Comparison of ENCODE assay signal across 9 cellular contexts in the genomic region with DNA sequence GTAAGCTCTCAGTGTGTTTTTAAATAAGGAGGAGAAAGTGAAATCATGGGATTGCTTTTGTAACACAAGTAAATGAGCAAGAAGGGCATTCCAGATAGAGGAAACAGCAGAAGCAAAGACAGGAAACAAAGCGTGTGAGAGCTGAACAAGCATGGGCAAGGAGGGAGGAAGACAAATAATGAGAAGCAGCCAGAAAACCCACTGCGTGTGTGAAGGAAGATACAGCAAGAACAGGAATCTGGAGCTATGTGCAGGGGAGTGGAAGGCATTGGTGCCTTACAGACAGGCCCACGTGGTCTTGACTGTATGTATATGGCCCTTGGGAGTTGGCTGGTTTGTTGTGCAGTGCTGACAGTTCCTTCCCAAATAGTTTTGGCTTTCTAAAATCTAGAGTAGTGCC.
DNase-seq lines count a peak whose midpoint lies in the region; ATAC-seq, FAIRE-seq and TF ChIP-seq lines count a peak whose summit lies in the region.
"Had no signal": no experiment of that assay in that cellular context is flagged by ENCODE, and none has a peak within 500 bp of the region (broad histone marks: within the 10 kb centered on the region; RNA-seq: fewer than 3 reads in every experiment).

No MANE protein-coding gene starts in this region.

- no peaks in the 10 kb centered on the region for H3K9me3 ChIP-seq in prostate gland
- no peaks in the 10 kb centered on the region for H3K9me3 ChIP-seq in mucosa of descending colon

- TF ChIP-seq POLR2A in GM12892 (IDR thresholded peaks at IDR 0.05; ENCODE audit: low read depth, low read length) (no peak), prostate gland (IDR thresholded peaks at IDR 0.05) (no peak)

- DNase-seq in GM12892 (ENCODE audit: insufficient read length) (no peak), choroid plexus epithelial cell (ENCODE audit: low read depth) (peak; percentile 29), prostate gland (ENCODE audit: low spot score) (peak; percentile 13), NCI-H82 (lab: John Stamatoyannopoulos, UW) (no peak), SK-N-DZ (ENCODE audit: low spot score) (no peak), mucosa of descending colon (no peak), NCI-H187 (lab: John Stamatoyannopoulos, UW) (no peak)
- DNase-seq: WERI-Rb-1 had no signal

- intact Hi-C loops in prostate gland (cut with DNase I): no loop called here
- intact Hi-C loops in mucosa of descending colon (cut with DNase I, micrococcal nuclease): no loop called here

- H3K4me3 ChIP-seq in choroid plexus epithelial cell (ENCODE audit: low read depth, low read length): no peak overlapping the region
- H3K4me3 ChIP-seq in prostate gland: no peak overlapping the region
- H3K4me3 ChIP-seq in mucosa of descending colon: no peak overlapping the region

- H3K36me3 ChIP-seq in prostate gland: no peaks in the 10 kb centered on the region
- H3K36me3 ChIP-seq in mucosa of descending colon (ENCODE audit: low read depth): no peaks in the 10 kb centered on the region
- H3K36me3 ChIP-seq: WERI-Rb-1 had no signal

- H3K4me1 ChIP-seq in prostate gland (replicated peaks) (no peaks in the 10 kb centered on the region), mucosa of descending colon (ENCODE audit: low read depth) (peaks cover 23% of the 10 kb centered on the region)

- no peaks in the 10 kb centered on the region for H3K27me3 ChIP-seq in prostate gland (replicated peaks; ENCODE audit: insufficient read depth)

- TF ChIP-seq CTCF in choroid plexus epithelial cell (conservative IDR thresholded peaks at IDR 0.05; ENCODE audit: low read depth, low read length) (no peak), prostate gland (IDR thresholded peaks at IDR 0.05) (no peak), mucosa of descending colon (IDR thresholded peaks at IDR 0.05) (no peak)

- peak overlapping the region; percentile 4 to 10 for H3K27ac ChIP-seq in prostate gland
- H3K27ac ChIP-seq: WERI-Rb-1 had no signal

- 25% methylated on average over 3 of the region's 3 CpGs for WGBS in prostate gland

- ATAC-seq in HG03439 (IDR thresholded peaks at IDR 0.05; ENCODE audit: unreplicated experiment): peak; percentile 45
- no peak for ATAC-seq in mucosa of descending colon

- peak; percentile 87 for FAIRE-seq in GM12892 (lab: Jason Lieb, UNC)

Comparison
In these comparisons a context has a peak if more than half of its experiments do, and no peak if none do; other contexts are left out.
1. DNase-seq: peak in choroid plexus epithelial cell (single experiment) and prostate gland (single experiment); none in GM12892 (single experiment), NCI-H82 (single experiment), SK-N-DZ (single experiment), mucosa of descending colon (0 of 3) and NCI-H187 (0 of 2).